7 cellular contexts compared by ENCODE assay signal in genomic region chr7:153021542-153021941, GRCh38.
"Had no signal": no experiment of that assay in that cellular context is flagged by ENCODE, and none has a peak within 500 bp of the region (broad histone marks: within the 10 kb centered on the region; RNA-seq: fewer than 3 reads in every experiment).

No MANE protein-coding gene starts in this region.

- H3K4me3 ChIP-seq: GM23338 had no signal

- H3K4me3 Mint-ChIP-seq: GM23338, H9, IgD-negative memory B cell had no signal

- H3K4me1 Mint-ChIP-seq: IgD-negative memory B cell had no signal

- H3K27ac Mint-ChIP-seq: GM23338, IgD-negative memory B cell had no signal

- H2AFZ ChIP-seq: GM23338 had no signal

- H3K36me3 Mint-ChIP-seq: IgD-negative memory B cell had no signal

- ATAC-seq: GM23338, HepG2 had no signal

- H3K27ac ChIP-seq: HL-60 had no signal

- DNase-seq: H9, HCEC 1CT, KBM-7 had no signal
